ENCODE assay signal across 8 cellular contexts in the genomic region with DNA sequence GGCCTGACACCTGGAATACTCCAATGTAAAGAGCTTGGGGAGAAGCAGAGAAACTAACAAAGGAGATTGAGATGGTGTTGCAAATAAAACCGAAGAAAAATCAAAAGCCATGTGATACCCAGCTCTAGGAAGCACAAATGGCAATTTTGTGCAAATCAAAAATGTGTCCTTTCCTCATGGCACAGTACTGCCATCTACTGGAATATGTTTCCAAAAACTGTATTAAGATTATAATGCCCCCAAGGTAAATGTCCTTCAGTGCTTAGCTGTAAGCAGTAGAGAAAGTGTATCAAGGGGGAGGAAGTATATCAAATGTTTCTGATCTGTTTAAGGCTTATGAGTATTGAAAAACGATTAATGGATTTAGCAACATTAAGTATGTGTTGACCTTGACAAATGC.
DNase-seq lines count a peak whose midpoint lies in the region; ATAC-seq and TF ChIP-seq lines count a peak whose summit lies in the region.
"Not testable (repeated sequence)": the region's sequence is repeated elsewhere in the genome, so short reads cannot be mapped to it uniquely, and the experiment has no call there.

No MANE protein-coding gene starts in this region.

- H3K9me2 ChIP-seq in Karpas-422 (replicated peaks; ENCODE audit: insufficient read depth, low read length), result not testable (repeated sequence)

- H3K36me3 ChIP-seq in Karpas-422 (ENCODE audit: insufficient read depth, low read length), result not testable (repeated sequence)

- not testable (repeated sequence) for H3K4me3 Mint-ChIP-seq in neural crest cell

- H3K27me3 ChIP-seq in Karpas-422 (ENCODE audit: low read length), result not testable (repeated sequence)

- not testable (repeated sequence) for H3K27ac ChIP-seq in Karpas-422 (ENCODE audit: low read length); VCaP

- not testable (repeated sequence) for H3K4me2 ChIP-seq in Karpas-422 (ENCODE audit: low read depth, low read length, poor library complexity, severe bottlenecking)

- H3K4me3 ChIP-seq in Karpas-422 (ENCODE audit: low read length); fibroblast of villous mesenchyme (ENCODE audit: low read depth, low read length): not testable (repeated sequence)

- not testable (repeated sequence) for H3K9me3 Mint-ChIP-seq in neural crest cell

- H3K27ac Mint-ChIP-seq in neural crest cell (ENCODE audit: unreplicated experiment), result not testable (repeated sequence)

- not testable (repeated sequence) for H3K79me2 ChIP-seq in Karpas-422 (ENCODE audit: low read length)

- not testable (repeated sequence) for H3K9ac ChIP-seq in Karpas-422 (ENCODE audit: low read length)

- DNase-seq in COR-L47 (lab: John Stamatoyannopoulos, UW) (peak; percentile 70), Karpas-422 (peak; percentile 58), NCI-H774 (lab: John Stamatoyannopoulos, UW) (peak; percentile 4), fibroblast of villous mesenchyme (ENCODE audit: low read depth) (peak; percentile 1)
- DNase-seq in neural crest cell (ENCODE audit: low read depth, low spot score), result not testable (repeated sequence)

- ATAC-seq in GM18868 (IDR thresholded peaks at IDR 0.05; ENCODE audit: unreplicated experiment) (peak; percentile 55), HG02798 (IDR thresholded peaks at IDR 0.05; ENCODE audit: poor library complexity, unreplicated experiment) (peak; percentile 53)

- peak; percentile 80 for TF ChIP-seq CTCF in VCaP (conservative IDR thresholded peaks at IDR 0.05)
- TF ChIP-seq CTCF in fibroblast of villous mesenchyme (IDR thresholded peaks at IDR 0.05; ENCODE audit: insufficient read depth, low read depth, low read length), result not testable (repeated sequence)
- TF ChIP-seq CTCF in neural crest cell (conservative IDR thresholded peaks at IDR 0.05), result peak; percentile 69

- H3K36me3 Mint-ChIP-seq in neural crest cell (ENCODE audit: low read depth), result not testable (repeated sequence)

- H3K27me3 Mint-ChIP-seq in neural crest cell (ENCODE audit: low read depth), result not testable (repeated sequence)

- H2AFZ ChIP-seq in Karpas-422 (ENCODE audit: low read length), result not testable (repeated sequence)

- not testable (repeated sequence) for H3K9me3 ChIP-seq in Karpas-422 (ENCODE audit: low read length)

- H4K20me1 ChIP-seq in Karpas-422 (ENCODE audit: insufficient read depth, low read depth, low read length), result not testable (repeated sequence)

- H3K4me1 Mint-ChIP-seq in neural crest cell, result not testable (repeated sequence)

- not testable (repeated sequence) for H3K4me1 ChIP-seq in Karpas-422 (ENCODE audit: low read length)
